Comparison of ENCODE assay signal across 8 cellular contexts in the genomic region with DNA sequence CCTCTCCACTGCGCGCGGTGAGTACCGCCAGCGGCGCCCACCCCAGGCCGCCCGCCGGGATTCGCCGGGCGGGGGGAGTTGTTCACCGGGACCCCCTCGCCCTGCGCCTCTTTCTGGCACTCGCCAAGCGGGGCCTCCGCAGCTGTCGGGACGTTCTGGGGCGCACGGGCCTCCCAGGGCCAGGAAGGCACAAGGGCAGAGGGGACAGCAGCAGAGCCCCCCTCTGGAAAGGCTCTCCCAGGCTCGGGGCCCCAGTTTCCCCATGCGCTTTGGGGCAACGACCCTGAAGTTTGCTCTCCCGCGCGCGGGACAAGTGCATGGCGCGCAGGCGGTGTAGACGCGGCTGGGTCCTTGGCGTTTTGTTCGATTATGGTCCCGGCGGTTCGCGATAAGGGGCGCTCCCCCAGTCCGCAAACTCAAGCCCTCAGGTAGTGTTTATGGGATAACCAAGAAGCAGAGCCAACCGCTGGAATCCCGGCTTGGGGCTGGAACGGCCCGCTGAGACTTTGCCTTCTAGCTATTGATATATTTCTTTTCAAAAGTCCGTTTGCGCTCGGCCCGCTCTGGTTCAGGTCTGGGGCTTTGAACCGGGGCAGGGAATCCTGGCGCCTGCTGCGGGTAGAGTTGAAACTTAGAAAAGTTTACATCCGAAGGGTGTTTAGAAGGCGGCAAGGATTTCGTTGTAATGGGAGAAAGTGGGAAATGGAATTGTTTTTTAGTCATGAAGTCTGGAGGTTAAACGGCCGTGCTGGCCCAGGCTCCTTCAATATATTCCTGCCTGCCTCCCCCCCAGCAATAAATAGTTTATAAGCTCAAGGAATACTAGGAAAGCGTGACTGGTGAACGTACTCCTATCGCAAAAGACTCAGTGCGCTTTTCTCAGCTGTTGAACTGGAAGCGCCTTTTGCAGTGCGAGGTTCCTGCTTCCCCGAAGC. TPM values are rescaled to one million over a fixed set of nuclear protein-coding genes. Genes with fewer than 3 reads are reported as not detected.
A peak's percentile ranks its signal among the peaks of the same experiment; 100 is the strongest.
DNase-seq lines count a peak whose midpoint lies in the region; ATAC-seq and TF ChIP-seq lines count a peak whose summit lies in the region.

No MANE protein-coding gene starts in this region.

- no peaks in the 10 kb centered on the region for H3K79me2 ChIP-seq in smooth muscle cell (ENCODE audit: low read depth)

- peaks cover 27% of the 10 kb centered on the region for H3K4me1 ChIP-seq in HUES48 (ENCODE audit: control insufficient read depth, insufficient read depth, low read length)
- peaks cover 10% of the 10 kb centered on the region for H3K4me1 ChIP-seq in iPS-15b (ENCODE audit: control insufficient read depth, insufficient read depth, low read length)
- peaks cover 8% of the 10 kb centered on the region for H3K4me1 ChIP-seq in smooth muscle cell (ENCODE audit: low read depth)

- H3K27me3 ChIP-seq in HUES48 (ENCODE audit: control insufficient read depth, insufficient read depth, low read length) (peaks cover 49% of the 10 kb centered on the region), iPS-15b (ENCODE audit: control insufficient read depth, insufficient read depth, low read length) (peaks cover 41% of the 10 kb centered on the region), smooth muscle cell (ENCODE audit: low read depth) (peaks cover 30% of the 10 kb centered on the region)

- 2% methylated on average over 61 of the region's 65 CpGs for WGBS in smooth muscle cell (ENCODE audit: low lambda C conversion rate)

- H3K27ac ChIP-seq in HUES48 (ENCODE audit: low read depth, low read length) (no peak overlapping the region), smooth muscle cell (ENCODE audit: low read depth) (no peak overlapping the region)

- peaks cover 48% of the 10 kb centered on the region for H3K27me3 Mint-ChIP-seq in WTC11 (ENCODE audit: low read depth)

- H4K20me1 ChIP-seq in smooth muscle cell (ENCODE audit: low read depth): no peaks in the 10 kb centered on the region

- no peaks in the 10 kb centered on the region for H3K36me3 Mint-ChIP-seq in WTC11

- H3K27ac Mint-ChIP-seq in WTC11: no peak overlapping the region

- no peak for TF ChIP-seq CTCF in WTC11 (IDR thresholded peaks at IDR 0.05)
- no peak for TF ChIP-seq CTCF in smooth muscle cell (IDR thresholded peaks at IDR 0.05; ENCODE audit: borderline replicate concordance, insufficient read depth, poor library complexity, severe bottlenecking)

- H3K9ac ChIP-seq in HUES48 (ENCODE audit: low read depth, low read length) (no peak overlapping the region), iPS-15b (ENCODE audit: low read depth, low read length) (peak overlapping the region; percentile 17), smooth muscle cell (ENCODE audit: low read depth) (no peak overlapping the region)

- POLR2A ChIA-PET in WTC11 (lab: Charles Lee): no interaction called here

- peak overlapping the region; percentile 77 for H2AFZ ChIP-seq in smooth muscle cell (ENCODE audit: low read depth)

- ATAC-seq in WTC11 (peak; percentile 16), GM21576 (IDR thresholded peaks at IDR 0.05; ENCODE audit: unreplicated experiment) (no peak)
- ATAC-seq in activated CD4-positive, CD25-positive, alpha-beta regulatory T cell treated with anti-CD3 and anti-CD28 coated beads, Interleukin-2, amount 50 U/mL, for 24 hours: no peak

- no peaks in the 10 kb centered on the region for H3K36me3 ChIP-seq in HUES48 (ENCODE audit: control insufficient read depth, insufficient read depth, low read length)
- no peaks in the 10 kb centered on the region for H3K36me3 ChIP-seq in iPS-15b (ENCODE audit: control insufficient read depth, insufficient read depth, low read length)
- H3K36me3 ChIP-seq in smooth muscle cell (ENCODE audit: low read depth): no peaks in the 10 kb centered on the region

- peak overlapping the region; percentile 91 for H3K4me2 ChIP-seq in smooth muscle cell

- peak overlapping the region; percentile 83 for H3K4me3 Mint-ChIP-seq in WTC11

- CTCF ChIA-PET in WTC11 (lab: Charles Lee): interaction anchor here (1.2 to 1.4 kb wide), 3 partner anchors 75 to 137 kb away, joined by 3 to 6 read pairs (median 3); no protein-coding TSS in a partner anchor

- H3F3A ChIP-seq in smooth muscle cell (ENCODE audit: low read depth): peaks cover 6% of the 10 kb centered on the region

- H3K4me3 ChIP-seq in HUES48 (ENCODE audit: low read depth, low read length) (peak overlapping the region; percentile 68), iPS-15b (ENCODE audit: low read depth, low read length) (peak overlapping the region; percentile 55), smooth muscle cell (peak overlapping the region; percentile 56)

- no peaks in the 10 kb centered on the region for H3K9me3 Mint-ChIP-seq in WTC11

- peaks cover 32% of the 10 kb centered on the region for H3K4me1 Mint-ChIP-seq in WTC11

- DNase-seq in WTC11 (ENCODE audit: low spot score) (peak; percentile 32), smooth muscle cell (lab: John Stamatoyannopoulos, UW; ENCODE audit: unreplicated experiment) (no peak), HuH-7 (ENCODE audit: low spot score) (no peak)
- DNase-seq in activated CD4-positive, alpha-beta T cell treated with anti-CD3 and anti-CD28 coated beads for 1 hour: no peak

- H3K9me3 ChIP-seq in HUES48 (ENCODE audit: control insufficient read depth, insufficient read depth, low read length) (no peaks in the 10 kb centered on the region), iPS-15b (ENCODE audit: control insufficient read depth, insufficient read depth, low read length) (no peaks in the 10 kb centered on the region), smooth muscle cell (replicated peaks; ENCODE audit: low read depth) (no peaks in the 10 kb centered on the region)

TF ChIP-seq in WTC11, 78 proteins besides CTCF, POLR2A, EP300 and RAD21 (continues in another document):
- TF ChIP-seq JUN (CRISPR knock-in tag; IDR thresholded peaks at IDR 0.05): 0 out of 2 replicates have a peak, but pooled peaks have one; percentile 22
- TF ChIP-seq AR (CRISPR knock-in tag; IDR thresholded peaks at IDR 0.05): no peak
- TF ChIP-seq, protein P1, sequence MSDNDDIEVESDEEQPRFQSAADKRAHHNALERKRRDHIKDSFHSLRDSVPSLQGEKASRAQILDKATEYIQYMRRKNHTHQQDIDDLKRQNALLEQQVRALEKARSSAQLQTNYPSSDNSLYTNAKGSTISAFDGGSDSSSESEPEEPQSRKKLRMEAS (CRISPR knock-in tag; IDR thresholded peaks at IDR 0.05): peak; percentile 47; the same call in 1 of the 2 replicates
- TF ChIP-seq USF2 (CRISPR knock-in tag; IDR thresholded peaks at IDR 0.05): no peak
- TF ChIP-seq CDX4 (CRISPR knock-in tag; IDR thresholded peaks at IDR 0.05; ENCODE audit: borderline replicate concordance): no peak
- no peak for TF ChIP-seq JAZF1 (CRISPR knock-in tag; IDR thresholded peaks at IDR 0.05)
- TF ChIP-seq RELA (CRISPR knock-in tag; IDR thresholded peaks at IDR 0.05; ENCODE audit: borderline replicate concordance): no peak
- 0 out of 2 replicates have a peak, but pooled peaks have one; percentile 56 for TF ChIP-seq HMGXB4 (CRISPR knock-in tag; IDR thresholded peaks at IDR 0.05)

RNA-seq across cellular contexts. Expression of gene EYA2, which starts 0.6 kb away (rescaled TPM):
- total RNA-seq in WTC11 (2021) (0.64 to 1.5 TPM (median 0.76 TPM) in 3 replicates), smooth muscle cell (1.3 and 3.4 TPM in 2 replicates)
- polyA plus RNA-seq in smooth muscle cell: 0.98 and 2.9 TPM in 2 replicates
